ENCODE assay signal across 1 cellular context in genomic region chr3:38139652-38140051, GRCh38.
TF ChIP-seq lines count a peak whose summit lies in the region.

No MANE protein-coding gene starts in this region.

TF ChIP-seq in HepG2, 621 proteins besides CTCF, POLR2A, EP300 and RAD21:
- TF ChIP-seq TAF1 (CRISPR knock-in tag; IDR thresholded peaks at IDR 0.05) (0 out of 2 replicates have a peak, but pooled peaks have one; percentile 10), ZNF101 (CRISPR knock-in tag; IDR thresholded peaks at IDR 0.05; ENCODE audit: borderline replicate concordance, low read depth) (no peak), SPEN (CRISPR knock-in tag; IDR thresholded peaks at IDR 0.05; ENCODE audit: low read depth) (no peak), SMARCE1 (IDR thresholded peaks at IDR 0.05; ENCODE audit: borderline replicate concordance) (no peak), HCFC1 (IDR thresholded peaks at IDR 0.05; ENCODE audit: low read depth, low read length) (no peak), CBX2 (IDR thresholded peaks at IDR 0.05; ENCODE audit: low read depth, low read length) (no peak), CBX2 (CRISPR knock-in tag; IDR thresholded peaks at IDR 0.05; ENCODE audit: low read depth) (no peak), TCF7 (IDR thresholded peaks at IDR 0.05; ENCODE audit: low read depth) (no peak), ZNF607 (CRISPR knock-in tag; IDR thresholded peaks at IDR 0.05; ENCODE audit: borderline replicate concordance) (no peak), IRF2 (CRISPR knock-in tag; IDR thresholded peaks at IDR 0.05) (0 out of 2 replicates have a peak, but pooled peaks have one; percentile 20), IRX3 (CRISPR knock-in tag; IDR thresholded peaks at IDR 0.05; ENCODE audit: borderline replicate concordance, low read depth) (no peak), ZBTB3 (CRISPR knock-in tag; IDR thresholded peaks at IDR 0.05; ENCODE audit: borderline replicate concordance, low read depth) (no peak)
